ENCODE assay signal across 8 cellular contexts in the genomic region with DNA sequence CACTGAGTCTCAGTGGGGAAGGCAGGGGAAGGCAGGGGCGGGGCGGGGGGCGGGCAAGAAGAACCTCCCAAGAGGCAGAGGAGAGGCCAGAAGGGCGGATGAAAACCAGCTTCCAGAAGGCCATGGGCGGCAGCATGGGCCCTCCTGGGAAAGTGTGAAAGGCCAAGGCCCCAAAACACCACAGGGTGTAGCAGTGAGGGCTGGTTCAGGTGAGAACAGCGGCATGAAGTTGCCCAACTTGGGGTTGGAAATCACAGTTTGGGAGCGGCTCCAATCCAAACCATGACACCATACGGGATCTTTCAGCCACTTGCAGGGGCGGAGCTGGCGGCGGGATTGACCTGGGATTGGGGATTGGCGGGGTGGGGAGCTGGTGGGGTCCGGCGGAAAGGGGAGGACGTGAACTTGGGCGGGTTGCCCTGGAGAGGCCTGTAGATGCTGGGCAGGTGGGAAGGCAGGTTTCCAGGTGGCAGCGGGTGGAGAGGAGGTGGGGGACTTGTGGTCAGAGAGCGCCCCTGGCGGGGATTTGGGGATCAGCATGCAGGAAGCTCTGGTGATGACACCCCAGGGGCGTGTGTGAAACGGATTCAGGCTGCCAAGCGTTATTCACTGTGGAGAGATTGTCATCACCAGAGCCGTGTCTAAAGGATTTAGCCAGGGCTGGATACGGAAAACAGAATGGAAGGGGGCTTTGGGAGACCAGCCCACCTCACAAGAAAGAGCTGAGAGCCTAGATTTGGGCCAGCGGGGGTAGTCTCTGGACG.
A peak's percentile ranks its signal among the peaks of the same experiment; 100 is the strongest.
DNase-seq lines count a peak whose midpoint lies in the region; ATAC-seq and TF ChIP-seq lines count a peak whose summit lies in the region.

No MANE protein-coding gene starts in this region.

- H3K27ac ChIP-seq in suprapubic skin = no peak overlapping the region

- TF ChIP-seq CTCF in foreskin fibroblast (IDR thresholded peaks at IDR 0.05; ENCODE audit: low read depth, low read length) (peak; percentile 88), suprapubic skin (IDR thresholded peaks at IDR 0.05) (peak; percentile 59 to 83)

- H3K36me3 ChIP-seq in suprapubic skin = peaks cover 26% of the 10 kb centered on the region

- peak overlapping the region in 1 of 2 donors; percentile 19 for H3K4me3 ChIP-seq in foreskin fibroblast (ENCODE audit: low read depth in 1 of 2, low read length in 2 of 2)
- H3K4me3 ChIP-seq in suprapubic skin = peak overlapping the region; percentile 41

- H3K9me3 ChIP-seq in suprapubic skin = no peaks in the 10 kb centered on the region

- 58% methylated on average over 25 of the region's 26 CpGs for WGBS in suprapubic skin

- peaks cover 28% of the 10 kb centered on the region for H3K4me1 ChIP-seq in suprapubic skin

- DNase-seq in DMS 273 (lab: John Stamatoyannopoulos, UW; ENCODE audit: unreplicated experiment) (peak; percentile 70), DMS 273 treated with DMSO at 0.1 percent for 48 hours (lab: John Stamatoyannopoulos, UW) (no peak), RPMI7951 (ENCODE audit: low read depth) (peak; percentile 50), foreskin fibroblast (peak; percentile 80 to 93), non-pigmented ciliary epithelial cell (ENCODE audit: low read depth) (peak; percentile 74), suprapubic skin (ENCODE audit: low spot score in 2 of 2) (peak; percentile 80 to 91)
- DNase-seq in activated effector memory CD4-positive, alpha-beta T cell treated with Interleukin-2 at 50 U/mL for 16 hours = peak; percentile 48

- ATAC-seq in GM18861 (IDR thresholded peaks at IDR 0.05; ENCODE audit: unreplicated experiment) = no peak

- H3K27me3 ChIP-seq in suprapubic skin = peaks cover 9% of the 10 kb centered on the region

- no peak for TF ChIP-seq POLR2A in suprapubic skin (IDR thresholded peaks at IDR 0.05)

- TF ChIP-seq EP300 in suprapubic skin (IDR thresholded peaks at IDR 0.05) = no peak
